8 cellular contexts compared by ENCODE assay signal in the genomic region with DNA sequence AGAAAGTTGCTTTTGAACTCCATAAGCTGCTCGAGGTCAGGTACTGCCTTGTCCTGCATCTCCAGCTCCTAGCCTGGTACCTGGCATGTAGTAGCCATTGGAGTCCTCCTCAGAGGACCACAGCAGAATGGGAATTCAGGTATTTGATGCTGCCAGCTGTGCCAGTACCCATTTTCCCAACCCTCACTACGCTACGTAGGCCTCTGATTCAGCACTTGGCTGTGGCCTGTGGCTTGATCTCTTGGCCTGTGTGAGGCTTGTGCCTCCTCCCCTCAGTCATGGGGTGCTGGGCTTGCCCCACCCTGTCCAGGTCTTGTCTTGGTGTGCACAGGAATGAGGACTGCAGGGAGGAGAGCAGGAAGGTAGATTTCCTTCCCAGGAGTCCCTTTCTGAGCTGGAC. TPM values are rescaled to one million over a fixed set of nuclear protein-coding genes. Genes with fewer than 3 reads are reported as not detected.
DNase-seq lines count a peak whose midpoint lies in the region; ATAC-seq and TF ChIP-seq lines count a peak whose summit lies in the region.

No MANE protein-coding gene starts in this region.

- peak; percentile 56 for DNase-seq in GM12865 (ENCODE audit: low read depth)
- peak; percentile 49 for DNase-seq in activated naive CD8-positive, alpha-beta T cell treated with anti-CD3 and anti-CD28 coated beads, Interleukin-2, amount 10 ng/mL, durations not matched to agents 7 days and 5 days
- peak; percentile 82 for DNase-seq in myocyte (ENCODE audit: low read depth)
- no peak for DNase-seq in NK-92 (lab: John Stamatoyannopoulos, UW; ENCODE audit: unreplicated experiment)
- DNase-seq in lower leg skin (ENCODE audit: low spot score in 2 of 2): no peak
- DNase-seq in NCI-H2107 (lab: John Stamatoyannopoulos, UW): no peak

- TF ChIP-seq POLR2A in lower leg skin (IDR thresholded peaks at IDR 0.05): no peak

- intact Hi-C loops in lower leg skin (cut with DNase I; ENCODE audit: low total_unique reads): no loop called here

- peak overlapping the region; percentile 47 for H3K4me3 ChIP-seq in GM12865 (ENCODE audit: low read depth, low read length)
- no peak overlapping the region for H3K4me3 ChIP-seq in lower leg skin (ENCODE audit: low read depth, poor library complexity, severe bottlenecking)

- peak overlapping the region; percentile 61 to 93 (median 77) for H3K4me3 Mint-ChIP-seq in IgD-negative memory B cell
- peak overlapping the region; percentile 71 for H3K4me3 Mint-ChIP-seq in activated naive CD8-positive, alpha-beta T cell treated with anti-CD3 and anti-CD28 coated beads, Interleukin-2, amount 10 ng/mL, durations not matched to agents 7 days and 5 days

- POLR2A ChIA-PET in activated naive CD8-positive, alpha-beta T cell treated with anti-CD3 and anti-CD28 coated beads, Interleukin-2, amount 10 ng/mL, durations not matched to agents 7 days and 5 days (lab: Charles Lee): interaction anchor here (0.5 kb wide), 1 partner anchor 9 kb away, joined by 3 read pairs; no protein-coding TSS in a partner anchor

- no peaks in the 10 kb centered on the region for H3K9me3 Mint-ChIP-seq in IgD-negative memory B cell
- no peaks in the 10 kb centered on the region for H3K9me3 Mint-ChIP-seq in activated naive CD8-positive, alpha-beta T cell treated with anti-CD3 and anti-CD28 coated beads, Interleukin-2, amount 10 ng/mL, durations not matched to agents 7 days and 5 days

- no peak for TF ChIP-seq CTCF in GM12865 (IDR thresholded peaks at IDR 0.05; ENCODE audit: insufficient read depth, low read depth, low read length, missing control alignments)
- no peak for TF ChIP-seq CTCF in lower leg skin (IDR thresholded peaks at IDR 0.05)

- H3K36me3 Mint-ChIP-seq in IgD-negative memory B cell: peaks cover 2% of the 10 kb centered on the region
- H3K36me3 Mint-ChIP-seq in activated naive CD8-positive, alpha-beta T cell treated with anti-CD3 and anti-CD28 coated beads, Interleukin-2, amount 10 ng/mL, durations not matched to agents 7 days and 5 days: peaks cover 26% of the 10 kb centered on the region

- no peaks in the 10 kb centered on the region for H3K27me3 Mint-ChIP-seq in IgD-negative memory B cell
- no peaks in the 10 kb centered on the region for H3K27me3 Mint-ChIP-seq in activated naive CD8-positive, alpha-beta T cell treated with anti-CD3 and anti-CD28 coated beads, Interleukin-2, amount 10 ng/mL, durations not matched to agents 7 days and 5 days

- peak; percentile 43 for ATAC-seq in GM21723 (IDR thresholded peaks at IDR 0.05; ENCODE audit: unreplicated experiment)
- peak; percentile 84 for ATAC-seq in activated naive CD8-positive, alpha-beta T cell treated with anti-CD3 and anti-CD28 coated beads, Interleukin-2, amount 10 ng/mL, durations not matched to agents 7 days and 5 days (ENCODE audit: low read depth)

- peaks cover 61 to 71% (median 65%) of the 10 kb centered on the region in 3 donors for H3K4me1 Mint-ChIP-seq in IgD-negative memory B cell
- H3K4me1 Mint-ChIP-seq in activated naive CD8-positive, alpha-beta T cell treated with anti-CD3 and anti-CD28 coated beads, Interleukin-2, amount 10 ng/mL, durations not matched to agents 7 days and 5 days: peaks cover 62% of the 10 kb centered on the region

- peak overlapping the region; percentile 78 to 91 (median 84) for H3K27ac Mint-ChIP-seq in IgD-negative memory B cell
- peak overlapping the region; percentile 78 for H3K27ac Mint-ChIP-seq in activated naive CD8-positive, alpha-beta T cell treated with anti-CD3 and anti-CD28 coated beads, Interleukin-2, amount 10 ng/mL, durations not matched to agents 7 days and 5 days

- 31 to 35% methylated on average over 3 of the region's 3 CpGs for WGBS in lower leg skin, 2 donors

RNA-seq across cellular contexts. Expression of gene OTULIN, which starts 11.8 kb away (rescaled TPM):
- 20.9 TPM for polyA plus RNA-seq in IgD-negative memory B cell
- total RNA-seq in activated naive CD8-positive, alpha-beta T cell treated with anti-CD3 and anti-CD28 coated beads, Interleukin-2, amount 10 ng/mL, durations not matched to agents 7 days and 5 days: 10 to 100 TPM; 82.7 to 86.6 TPM
- total RNA-seq in myocyte (32.2 and 34.5 TPM in 2 replicates), lower leg skin (100 to 1,000 TPM in 1 of 4 donors, 10 to 100 TPM in 3; 52.4 to 131 (median 82.1) TPM)
- 12.9 TPM for polyA plus RNA-seq in myocyte (2012)

Comparison
In these comparisons a context has a peak if more than half of its experiments do, and no peak if none do; other contexts are left out.
1. DNase-seq: peak in GM12865 (single experiment), activated naive CD8-positive, alpha-beta T cell treated with anti-CD3 and anti-CD28 coated beads, Interleukin-2, amount 10 ng/mL, durations not matched to agents 7 days and 5 days (single experiment) and myocyte (single experiment); none in NK-92 (single experiment), lower leg skin (0 of 2) and NCI-H2107 (single experiment).